8 cellular contexts compared by ENCODE assay signal in the genomic region with DNA sequence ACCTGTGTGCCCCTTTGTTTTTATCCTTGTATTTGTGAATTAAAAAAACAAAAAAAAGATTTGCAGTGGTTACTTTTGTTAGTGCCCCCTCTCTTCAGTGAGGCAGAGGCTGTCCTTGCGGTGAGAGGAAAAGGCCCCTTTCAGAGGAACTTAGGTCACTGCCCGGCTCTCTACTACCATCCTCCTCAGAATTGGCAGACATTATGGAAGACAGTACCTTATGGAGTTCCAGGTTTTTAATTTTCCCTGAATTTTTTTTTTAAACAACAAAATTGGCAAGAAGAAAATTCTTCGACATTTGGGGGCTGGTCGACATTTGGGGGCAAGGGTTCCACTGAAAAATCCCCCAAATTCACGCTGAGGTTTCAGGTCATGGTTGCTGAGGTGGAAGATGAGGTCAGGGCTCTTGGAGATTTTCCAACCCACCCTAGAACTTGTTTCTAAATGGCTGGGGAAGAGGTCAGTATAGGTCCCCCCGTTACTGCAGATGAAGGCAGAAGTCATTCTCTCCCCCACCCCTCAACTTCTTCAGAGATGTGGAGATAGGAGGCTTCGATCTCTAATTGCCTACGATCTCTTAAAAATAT. TPM values are rescaled to one million over a fixed set of nuclear protein-coding genes. Genes with fewer than 3 reads are reported as not detected.
DNase-seq lines count a peak whose midpoint lies in the region; ATAC-seq and TF ChIP-seq lines count a peak whose summit lies in the region.
"Had no signal": no experiment of that assay in that cellular context is flagged by ENCODE, and none has a peak within 500 bp of the region (broad histone marks: within the 10 kb centered on the region; RNA-seq: fewer than 3 reads in every experiment).

No MANE protein-coding gene starts in this region.

- peak overlapping the region; percentile 65 for H3K4me3 Mint-ChIP-seq in activated CD4-positive, alpha-beta memory T cell treated with anti-CD3 and anti-CD28 coated beads for 36 hours
- H3K4me3 Mint-ChIP-seq in nephron progenitor cell, result no peak overlapping the region

- H3K4me1 Mint-ChIP-seq in activated CD4-positive, alpha-beta memory T cell treated with anti-CD3 and anti-CD28 coated beads for 36 hours (ENCODE audit: low read depth), result peaks cover 50% of the 10 kb centered on the region
- peaks cover 48% of the 10 kb centered on the region for H3K4me1 Mint-ChIP-seq in nephron progenitor cell

- DNase-seq in activated CD4-positive, alpha-beta memory T cell treated with anti-CD3 and anti-CD28 coated beads for 36 hours, result no peak
- DNase-seq in nephron progenitor cell (no peak), NCI-H510A treated with DMSO at 0.1 percent for 48 hours (lab: John Stamatoyannopoulos, UW) (no peak), middle frontal gyrus (ENCODE audit: extremely low spot score, low spot score) (no peak)
- no peak for DNase-seq in stimulated activated CD4-positive, alpha-beta T cell treated with anti-CD3 and anti-CD28 coated beads, Interleukin-4, amount 100 ng/mL, for 24 hours

- H3K9me3 Mint-ChIP-seq in activated CD4-positive, alpha-beta memory T cell treated with anti-CD3 and anti-CD28 coated beads for 36 hours, result no peaks in the 10 kb centered on the region
- H3K9me3 Mint-ChIP-seq in nephron progenitor cell, result no peaks in the 10 kb centered on the region

- intact Hi-C loops in activated CD4-positive, alpha-beta memory T cell treated with anti-CD3 and anti-CD28 coated beads for 36 hours (cut with micrococcal nuclease), result loop anchor here (1.0 to 10.0 kb wide), 6 partner anchors 8 to 278 kb away; a partner anchor contains a TSS

- no peak for TF ChIP-seq CTCF in nephron progenitor cell (IDR thresholded peaks at IDR 0.05)

- ATAC-seq in GM18858 (IDR thresholded peaks at IDR 0.05; ENCODE audit: unreplicated experiment), result peak; percentile 13
- ATAC-seq in HG02759 (IDR thresholded peaks at IDR 0.05; ENCODE audit: unreplicated experiment), result peak; percentile 3

- POLR2A ChIA-PET in activated CD4-positive, alpha-beta memory T cell treated with anti-CD3 and anti-CD28 coated beads for 36 hours (lab: Charles Lee), result interaction anchor here (0.8 to 3.7 kb wide), 4 partner anchors 12 to 35 kb away, joined by 3 to 44 read pairs (median 10); a partner anchor contains a TSS

- H3K36me3 Mint-ChIP-seq in activated CD4-positive, alpha-beta memory T cell treated with anti-CD3 and anti-CD28 coated beads for 36 hours, result peaks cover 32% of the 10 kb centered on the region
- peaks cover 33% of the 10 kb centered on the region for H3K36me3 Mint-ChIP-seq in nephron progenitor cell (ENCODE audit: low read depth)

- CTCF ChIA-PET in activated CD4-positive, alpha-beta memory T cell treated with anti-CD3 and anti-CD28 coated beads for 36 hours (lab: Charles Lee), result interaction anchor here (0.8 to 2.6 kb wide), 9 partner anchors 9 to 150 kb away, joined by 3 to 16 read pairs (median 5); a partner anchor contains a TSS

- H3K27ac Mint-ChIP-seq in activated CD4-positive, alpha-beta memory T cell treated with anti-CD3 and anti-CD28 coated beads for 36 hours, result peak overlapping the region; percentile 98
- H3K27ac Mint-ChIP-seq in nephron progenitor cell, result peak overlapping the region; percentile 93

- H3K27me3 Mint-ChIP-seq in activated CD4-positive, alpha-beta memory T cell treated with anti-CD3 and anti-CD28 coated beads for 36 hours, result no peaks in the 10 kb centered on the region
- peaks cover 6% of the 10 kb centered on the region for H3K27me3 Mint-ChIP-seq in nephron progenitor cell (ENCODE audit: low read depth, poor library complexity)

RNA-seq across cellular contexts. Expression of a gene that starts 5.3 kb away (rescaled TPM):
- not detected for total RNA-seq in activated CD4-positive, alpha-beta memory T cell treated with anti-CD3 and anti-CD28 coated beads for 36 hours
- total RNA-seq: fibroblast of villous mesenchyme had no signal

RNA-seq across cellular contexts. Expression of a gene that starts 12.5 kb away (rescaled TPM):
- 10 to 100 TPM; 66.1 to 70.2 TPM for total RNA-seq in activated CD4-positive, alpha-beta memory T cell treated with anti-CD3 and anti-CD28 coated beads for 36 hours

RNA-seq across cellular contexts. Expression of a gene that starts 31.6 kb away (rescaled TPM):
- 100 to 1,000 TPM; 165 to 174 TPM for total RNA-seq in activated CD4-positive, alpha-beta memory T cell treated with anti-CD3 and anti-CD28 coated beads for 36 hours

RNA-seq across cellular contexts. Expression of a gene that starts 35.6 kb away (rescaled TPM):
- 10 to 100 TPM; 19.1 to 21.1 TPM for total RNA-seq in activated CD4-positive, alpha-beta memory T cell treated with anti-CD3 and anti-CD28 coated beads for 36 hours
